In the genomic region with DNA sequence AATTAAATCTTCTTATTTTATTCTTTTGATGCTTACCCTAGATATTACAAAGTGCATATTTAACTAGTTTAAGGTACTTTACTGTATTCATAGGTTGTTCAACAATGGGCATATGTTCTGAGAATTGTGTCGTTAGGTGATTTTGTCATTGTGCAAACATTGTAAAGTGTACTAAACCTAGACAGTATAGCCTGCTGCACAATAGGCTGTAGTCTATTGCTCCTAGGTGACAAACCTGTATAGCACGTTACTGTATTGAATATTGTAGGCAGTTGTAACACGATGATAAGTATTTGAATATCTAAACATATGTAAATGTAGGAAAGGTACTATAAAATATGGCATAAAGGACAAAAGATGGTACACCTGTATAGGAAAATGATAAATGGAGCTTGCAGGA, we compare ENCODE assay signal across 26 cellular contexts.
DNase-seq lines count a peak whose midpoint lies in the region; ATAC-seq and TF ChIP-seq lines count a peak whose summit lies in the region.
"Had no signal": no experiment of that assay in that cellular context is flagged by ENCODE, and none has a peak within 500 bp of the region (broad histone marks: within the 10 kb centered on the region; RNA-seq: fewer than 3 reads in every experiment).

No MANE protein-coding gene starts in this region.

- TF ChIP-seq CTCF in GM13977 (IDR thresholded peaks at IDR 0.05; ENCODE audit: extremely low read depth, insufficient read depth, missing control alignments) (no peak), esophagus muscularis mucosa (IDR thresholded peaks at IDR 0.05) (no peak)

- H3K4me1 ChIP-seq in CD8-positive, alpha-beta memory T cell (ENCODE audit: insufficient read depth, low read length) = no peaks in the 10 kb centered on the region
- H3K4me1 ChIP-seq in esophagus muscularis mucosa = no peaks in the 10 kb centered on the region
- H3K4me1 ChIP-seq: BLaER1, SJCRH30 had no signal

- DNase-seq in NCI-H510A treated with DMSO at 0.1 percent for 48 hours (lab: John Stamatoyannopoulos, UW) = peak; percentile 27
- no peak for DNase-seq in NCI-H510A (lab: John Stamatoyannopoulos, UW)
- DNase-seq in NCI-H345 (lab: John Stamatoyannopoulos, UW) = peak; percentile 34
- peak; percentile 77 for DNase-seq in NCI-H748 treated with DMSO at 0.1 percent for 48 hours (lab: John Stamatoyannopoulos, UW)
- DNase-seq in CD8-positive, alpha-beta memory T cell = no peak
- DNase-seq in GM13977 (ENCODE audit: low spot score) = no peak
- no peak for DNase-seq in esophagus muscularis mucosa (ENCODE audit: extremely low spot score)
- DNase-seq: CD4-positive, CD25-positive, alpha-beta regulatory T cell; COR-L47; H9; IMR-90; KG1; MM.1S; NCI-H187 treated with DMSO at 0.1 percent for 48 hours; NCI-H226; NCI-H82; NK-92 treated with Interleukin-12 subunit alpha and Interleukin-12 subunit beta, amount 100 ng/mL, for 24 hours; PC-9; SJCRH30; T-helper 17 cell; T1000 had no signal

- intact Hi-C loops in esophagus muscularis mucosa (cut with DNase I) = no loop called here

- H3K27ac Mint-ChIP-seq in CD8-positive, alpha-beta memory T cell = no peak overlapping the region
- H3K27ac Mint-ChIP-seq: CD4-positive, CD25-positive, alpha-beta regulatory T cell; GM23338; H9; T-helper 17 cell had no signal

- ATAC-seq in GM21367 (IDR thresholded peaks at IDR 0.05; ENCODE audit: unreplicated experiment) = no peak
- ATAC-seq: GM23338, Right ventricle myocardium inferior, SK-N-SH treated with all-trans-retinoic acid at 6 μM for 48 hours, T-helper 17 cell had no signal

- H3K9me3 Mint-ChIP-seq in CD8-positive, alpha-beta memory T cell = peaks cover 0 to 5% (median 3%) of the 10 kb centered on the region in 5 donors
- H3K9me3 Mint-ChIP-seq: GM23338, H9 had no signal

- no peak for TF ChIP-seq EP300 in esophagus muscularis mucosa (IDR thresholded peaks at IDR 0.05)

- POLR2A ChIA-PET in CD8-positive, alpha-beta memory T cell (lab: Charles Lee) = no interaction called here

- no peak for TF ChIP-seq POLR2A in esophagus muscularis mucosa (IDR thresholded peaks at IDR 0.05; ENCODE audit: low read depth)

- no peak overlapping the region for H3K4me3 Mint-ChIP-seq in CD8-positive, alpha-beta memory T cell
- H3K4me3 Mint-ChIP-seq: CD4-positive, CD25-positive, alpha-beta regulatory T cell; GM23338; H9; T-helper 17 cell had no signal

- H3K4me1 Mint-ChIP-seq in CD8-positive, alpha-beta memory T cell = no peaks in the 10 kb centered on the region
- H3K4me1 Mint-ChIP-seq: CD4-positive, CD25-positive, alpha-beta regulatory T cell; T-helper 17 cell had no signal

- no peaks in the 10 kb centered on the region for H3K9me3 ChIP-seq in CD8-positive, alpha-beta memory T cell (ENCODE audit: low read length)
- no peaks in the 10 kb centered on the region for H3K9me3 ChIP-seq in esophagus muscularis mucosa
- H3K9me3 ChIP-seq: BLaER1, SJCRH30 had no signal

- H3K36me3 Mint-ChIP-seq in CD8-positive, alpha-beta memory T cell = no peaks in the 10 kb centered on the region
- H3K36me3 Mint-ChIP-seq: CD4-positive, CD25-positive, alpha-beta regulatory T cell had no signal

- CTCF ChIA-PET in CD8-positive, alpha-beta memory T cell (lab: Charles Lee) = no interaction called here

- H3K27me3 Mint-ChIP-seq in CD8-positive, alpha-beta memory T cell = no peaks in the 10 kb centered on the region
- H3K27me3 Mint-ChIP-seq: CD4-positive, CD25-positive, alpha-beta regulatory T cell had no signal

- 97% methylated on average over 3 of the region's 3 CpGs for WGBS in esophagus muscularis mucosa

- no peaks in the 10 kb centered on the region for H3K27me3 ChIP-seq in CD8-positive, alpha-beta memory T cell (ENCODE audit: insufficient read depth, low read length, poor library complexity, severe bottlenecking)
- no peaks in the 10 kb centered on the region for H3K27me3 ChIP-seq in esophagus muscularis mucosa
- H3K27me3 ChIP-seq: BLaER1, SJCRH30 had no signal

- in situ Hi-C loops in GM13977 (cut with MboI; ENCODE audit: low pct_unique_long_range_greater_than_20kb, low sequenced_read_pairs, unreplicated experiment) = no loop called here

- H3K27ac ChIP-seq in CD8-positive, alpha-beta memory T cell (ENCODE audit: low read depth, low read length) = no peak overlapping the region
- no peak overlapping the region for H3K27ac ChIP-seq in esophagus muscularis mucosa (replicated peaks in 1 of 4)
- H3K27ac ChIP-seq: BLaER1, PC-9, SJCRH30 had no signal

- no peaks in the 10 kb centered on the region for H3K36me3 ChIP-seq in CD8-positive, alpha-beta memory T cell (ENCODE audit: insufficient read depth, low read length)
- H3K36me3 ChIP-seq in esophagus muscularis mucosa = no peaks in the 10 kb centered on the region
- H3K36me3 ChIP-seq: BLaER1, SJCRH30 had no signal

- no peak overlapping the region for H3K4me3 ChIP-seq in CD8-positive, alpha-beta memory T cell (ENCODE audit: low read length)
- H3K4me3 ChIP-seq in esophagus muscularis mucosa = no peak overlapping the region
- H3K4me3 ChIP-seq: BLaER1, GM23338, PC-9, SJCRH30 had no signal

Comparison
In these comparisons a context has a peak if more than half of its experiments do, and no peak if none do; other contexts are left out.
1. DNase-seq: peak in NCI-H510A treated with DMSO at 0.1 percent for 48 hours (single experiment), NCI-H345 (single experiment) and NCI-H748 treated with DMSO at 0.1 percent for 48 hours (single experiment); none in NCI-H510A (single experiment), CD8-positive, alpha-beta memory T cell (0 of 5), GM13977 (single experiment) and esophagus muscularis mucosa (single experiment).